In genomic region chr4:165872443-165873297, GRCh38 we compare ENCODE assay signal across 8 cellular contexts. TPM values are rescaled to one million over a fixed set of nuclear protein-coding genes. Genes with fewer than 3 reads are reported as not detected.
DNase-seq lines count a peak whose midpoint lies in the region; ATAC-seq and TF ChIP-seq lines count a peak whose summit lies in the region.

Gene TLL1 (plus strand): TSS chr4:165873237. CDS start chr4:165873905, 668 bp downstream.

- DNase-seq in NCI-H82 (lab: John Stamatoyannopoulos, UW) (peak; percentile 18), fibroblast of pulmonary artery (ENCODE audit: low read depth) (peak; percentile 44), osteoblast (ENCODE audit: insufficient read length, low spot score, missing footprints) (peak; percentile 62), KBM-7 (no peak), mucosa of descending colon (no peak), MV-4-11 (lab: John Stamatoyannopoulos, UW) (no peak)

- H4K20me1 ChIP-seq in osteoblast (ENCODE audit: insufficient read depth, low read length): no peaks in the 10 kb centered on the region

- H3K4me2 ChIP-seq in osteoblast (ENCODE audit: insufficient read depth, low read length): peak within 1 kb of the TSS; percentile 88

- ATAC-seq in GM18870 (IDR thresholded peaks at IDR 0.05; ENCODE audit: unreplicated experiment) (no peak), mucosa of descending colon (no peak)

- no peak within 1 kb of the TSS for H3K27ac ChIP-seq in osteoblast (ENCODE audit: low read depth, low read length)

- H3K79me2 ChIP-seq in osteoblast (ENCODE audit: insufficient read depth, low read length): no peaks in the 10 kb centered on the region

- intact Hi-C loops in mucosa of descending colon (cut with DNase I, micrococcal nuclease): no loop called here

- H3K4me3 ChIP-seq in fibroblast of pulmonary artery (replicated peaks; ENCODE audit: low read depth, low read length) (peak within 1 kb of the TSS; percentile 66), osteoblast (ENCODE audit: insufficient read depth, low read length) (peak within 1 kb of the TSS; percentile 62), mucosa of descending colon (no peak within 1 kb of the TSS)

- H3K9ac ChIP-seq in ES-I3 (ENCODE audit: low read depth, low read length): peak within 1 kb of the TSS; percentile 37; the same call in 1 of the 2 replicates

- no peaks in the 10 kb centered on the region for H3K9me3 ChIP-seq in ES-I3 (ENCODE audit: control insufficient read depth, insufficient read depth, low read length)
- H3K9me3 ChIP-seq in osteoblast (ENCODE audit: low read depth, low read length): no peaks in the 10 kb centered on the region
- H3K9me3 ChIP-seq in mucosa of descending colon: no peaks in the 10 kb centered on the region

- H2AFZ ChIP-seq in osteoblast (ENCODE audit: low read length): peak within 1 kb of the TSS; percentile 62

- no peaks in the 10 kb centered on the region for H3K36me3 ChIP-seq in ES-I3 (ENCODE audit: insufficient read depth, low read length)
- no peaks in the 10 kb centered on the region for H3K36me3 ChIP-seq in osteoblast (ENCODE audit: insufficient read depth, low read length)
- H3K36me3 ChIP-seq in mucosa of descending colon (ENCODE audit: low read depth): no peaks in the 10 kb centered on the region

- peaks cover 43% of the 10 kb centered on the region for H3K27me3 ChIP-seq in osteoblast (ENCODE audit: insufficient read depth, low read length)

- H3K4me1 ChIP-seq in ES-I3 (ENCODE audit: insufficient read depth, low read length): no peaks in the 10 kb centered on the region
- H3K4me1 ChIP-seq in osteoblast (ENCODE audit: insufficient read depth, low read length): peaks cover 18% of the 10 kb centered on the region
- H3K4me1 ChIP-seq in mucosa of descending colon (ENCODE audit: low read depth): no peaks in the 10 kb centered on the region

- in situ Hi-C loops in KBM-7 (cut with MboI; ENCODE audit: low pct_unique_long_range_greater_than_20kb, low sequenced_read_pairs): no loop called here

- TF ChIP-seq CTCF in fibroblast of pulmonary artery (IDR thresholded peaks at IDR 0.05; ENCODE audit: low read length, missing control alignments) (no peak), osteoblast (IDR thresholded peaks at IDR 0.05; ENCODE audit: extremely low read depth, low read depth, low read length) (no peak), mucosa of descending colon (IDR thresholded peaks at IDR 0.05) (no peak)

RNA-seq across cellular contexts. Expression of gene TLL1, which starts in this region (rescaled TPM):
- total RNA-seq in osteoblast (0.29 and 0.36 TPM in 2 replicates), mucosa of descending colon (1 to 10 TPM; 2.4 to 4.8 (median 2.5) TPM)

Comparison
In these comparisons a context has a peak if more than half of its experiments do, and no peak if none do; other contexts are left out.
1. Peak in DNase-seq, H3K4me3 ChIP-seq and H3K4me2 ChIP-seq in osteoblast; RNA of the gene not detected or under 1 TPM.
2. DNase-seq: peak in NCI-H82 (single experiment) and fibroblast of pulmonary artery (single experiment); none in KBM-7 (single experiment), mucosa of descending colon (0 of 3) and MV-4-11 (single experiment).